In genomic region chr1:209652121-209652742, GRCh38 we compare ENCODE assay signal across 9 cellular contexts. TPM values are rescaled to one million over a fixed set of nuclear protein-coding genes. Genes with fewer than 3 reads are reported as not detected.
DNase-seq lines count a peak whose midpoint lies in the region; ATAC-seq, FAIRE-seq and TF ChIP-seq lines count a peak whose summit lies in the region.
"Had no signal": no experiment of that assay in that cellular context is flagged by ENCODE, and none has a peak within 500 bp of the region (broad histone marks: within the 10 kb centered on the region; RNA-seq: fewer than 3 reads in every experiment).

Gene LAMB3, minus strand, starts transcription at chr1:209652425. Its CDS starts 1,481 bp downstream, at chr1:209650944.

- intact Hi-C loops in HCT116 (cut with micrococcal nuclease) = loop anchor here (2.0 kb wide), 1 partner anchor 39 kb away; no protein-coding TSS in a partner anchor

- RAD21 ChIA-PET in HCT116 (lab: Charles Lee; ENCODE audit: low non-redundant PET in 1 of 2, low total read pairs in 2 of 2, uncharacterized antibody in 2 of 2, unreplicated experiment in 2 of 2) = no interaction called here

- H3K9ac ChIP-seq in HCT116 (ENCODE audit: low read length) = peak within 1 kb of the TSS; percentile 72
- H3K9ac ChIP-seq in mucosa of stomach (ENCODE audit: low read length) = peak within 1 kb of the TSS; percentile 96

- no peak for TF ChIP-seq RAD21 in HCT116 (IDR thresholded peaks at IDR 0.05; ENCODE audit: low read depth)

- DNase-seq in HCT116 (ENCODE audit: low read depth, low spot score) = peak; percentile 65
- DNase-seq in bronchial epithelial cell (ENCODE audit: low read depth) = peak; percentile 93
- DNase-seq in omental fat pad (ENCODE audit: low spot score) = no peak
- DNase-seq in NCI-H2029 treated with DMSO at 0.1 percent for 48 hours (lab: John Stamatoyannopoulos, UW) = no peak
- DNase-seq: NCI-H187 treated with DMSO at 0.1 percent for 48 hours had no signal

- H3K27me3 ChIP-seq in HCT116 (ENCODE audit: insufficient read depth, low read length) (no peaks in the 10 kb centered on the region), bronchial epithelial cell (ENCODE audit: control insufficient read depth, insufficient read depth, low read length) (no peaks in the 10 kb centered on the region), mucosa of stomach (ENCODE audit: control insufficient read depth, insufficient read depth, low read length) (no peaks in the 10 kb centered on the region)

- peak within 1 kb of the TSS; percentile 46 to 57 for H3K4me3 ChIP-seq in HCT116 (replicated peaks in 1 of 2; ENCODE audit: low read depth in 1 of 2, low read length in 2 of 2)
- H3K4me3 ChIP-seq in bronchial epithelial cell (ENCODE audit: low read depth, low read length) = peak within 1 kb of the TSS; percentile 53
- peak within 1 kb of the TSS; percentile 62 for H3K4me3 ChIP-seq in mucosa of stomach (ENCODE audit: low read length)

- H3K27ac ChIP-seq in 22Rv1 (peak within 1 kb of the TSS; percentile 85), HCT116 (ENCODE audit: low read depth, low read length) (peak within 1 kb of the TSS; percentile 74)

- peaks cover 67 to 95% of the 10 kb centered on the region in 2 experiments for H3K4me1 ChIP-seq in HCT116 (ENCODE audit: control insufficient read depth in 1 of 2, insufficient read depth in 2 of 2, low read length in 2 of 2)
- H3K4me1 ChIP-seq in mucosa of stomach (ENCODE audit: control insufficient read depth, insufficient read depth, low read length) = peaks cover 84% of the 10 kb centered on the region

- H3K9me3 ChIP-seq in HCT116 (ENCODE audit: control insufficient read depth in 1 of 2, insufficient read depth in 1 of 2, low read depth in 1 of 2, low read length in 2 of 2) (no peaks in the 10 kb centered on the region), mucosa of stomach (ENCODE audit: control insufficient read depth, low read length) (no peaks in the 10 kb centered on the region)

- no peak for TF ChIP-seq POLR2A in HCT116 (IDR thresholded peaks at IDR 0.05; ENCODE audit: borderline replicate concordance, extremely low read depth, insufficient read depth, insufficient read length)

- H3K4me2 ChIP-seq in HCT116 (ENCODE audit: low read length) = peak within 1 kb of the TSS; percentile 88

- no peaks in the 10 kb centered on the region for H4K20me1 ChIP-seq in HCT116 (ENCODE audit: insufficient read depth)

- H3K36me3 ChIP-seq in HCT116 (ENCODE audit: control insufficient read depth in 1 of 2, insufficient read depth in 2 of 2, low read length in 2 of 2) (no peaks in the 10 kb centered on the region), bronchial epithelial cell (ENCODE audit: control insufficient read depth, insufficient read depth, low read length) (peaks cover 11% of the 10 kb centered on the region), mucosa of stomach (ENCODE audit: control insufficient read depth, insufficient read depth, low read length) (no peaks in the 10 kb centered on the region)

- TF ChIP-seq CTCF in 22Rv1 (IDR thresholded peaks at IDR 0.05) (no peak), HCT116 (IDR thresholded peaks at IDR 0.05 in 2 of 3, conservative IDR thresholded peaks at IDR 0.05 in 1 of 3; ENCODE audit: borderline replicate concordance in 1 of 3, insufficient read depth in 1 of 3, low read depth in 2 of 3, low read length in 2 of 3) (no peak), bronchial epithelial cell (IDR thresholded peaks at IDR 0.05; ENCODE audit: insufficient read depth, low read length, severe bottlenecking) (no peak), omental fat pad (IDR thresholded peaks at IDR 0.05) (no peak)

- FAIRE-seq in bronchial epithelial cell (lab: Jason Lieb, UNC) = peak; percentile 79

- H3K9me2 ChIP-seq in HCT116 (ENCODE audit: insufficient read depth) = no peaks in the 10 kb centered on the region

- 0 out of 2 replicates have a peak, but pooled peaks cover 6% of the 10 kb centered on the region for H3K79me2 ChIP-seq in HCT116 (ENCODE audit: insufficient read depth, low read length)

- BruUV-seq in HCT116 (replicated peaks; lab: Mats Ljungman, UMichigan) = TSS peak; percentile 45

- POLR2A ChIA-PET in HCT116 (lab: Charles Lee) = interaction anchor here (1.4 kb wide), 1 partner anchor 23 kb away, joined by 3 read pairs; the partner anchor contains the start of gene G0S2

- CTCF ChIA-PET in HCT116 (lab: Charles Lee) = interaction anchor here (1.2 to 2.4 kb wide), 2 partner anchors 13 to 96 kb away, joined by 3 to 7 read pairs; no protein-coding TSS in a partner anchor

- H2AFZ ChIP-seq in HCT116 (ENCODE audit: low read depth, low read length, poor library complexity, severe bottlenecking) = no peak within 1 kb of the TSS

- ATAC-seq in HCT116 (peak; percentile 44), GM18868 (IDR thresholded peaks at IDR 0.05; ENCODE audit: unreplicated experiment) (no peak), GM18870 (IDR thresholded peaks at IDR 0.05; ENCODE audit: unreplicated experiment) (no peak), omental fat pad (ENCODE audit: low FRiP score) (no peak)

TF ChIP-seq in HCT116, 20 proteins besides CTCF, POLR2A, EP300 and RAD21:
- TF ChIP-seq ELF1 (IDR thresholded peaks at IDR 0.05; ENCODE audit: borderline replicate concordance, low read depth) = no peak
- peak; percentile 55 for TF ChIP-seq POLR2AphosphoS5 (IDR thresholded peaks at IDR 0.05; ENCODE audit: low read depth, low read length)
- TF ChIP-seq EZH2phosphoT487 (IDR thresholded peaks at IDR 0.05; ENCODE audit: borderline replicate concordance) = no peak
- TF ChIP-seq ZFX (IDR thresholded peaks at IDR 0.05) = no peak
- TF ChIP-seq CEBPB (IDR thresholded peaks at IDR 0.05; ENCODE audit: low read depth) = no peak

RNA-seq across cellular contexts. Expression of gene LAMB3, which starts in this region (rescaled TPM):
- total RNA-seq in HCT116 (2021; ENCODE audit: unreplicated experiment) (70.2 TPM), bronchial epithelial cell (1,162 and 3,106 TPM in 2 replicates), omental fat pad (10 to 100 TPM in 1 of 4 donors, 1 to 10 TPM in 3; 2.5 to 69.9 (median 6.3) TPM)
- polyA plus RNA-seq in HCT116 (2012) = 98.9 and 197 TPM in 2 replicates

Comparison
In these comparisons a context has a peak if more than half of its experiments do, and no peak if none do; other contexts are left out.
1. RNA of gene LAMB3 (total RNA-seq): 1,162 to 3,106 TPM in bronchial epithelial cell; 70.2 TPM in HCT116 (single experiment) and 2.5 to 69.9 TPM in omental fat pad; every median in the first group is over 10 times any median in the second.
2. DNase-seq: peak in HCT116 (single experiment) and bronchial epithelial cell (single experiment); none in omental fat pad (single experiment) and NCI-H2029 treated with DMSO at 0.1 percent for 48 hours (single experiment).
3. Peak in every context shown above with its lines, with median percentiles within 50 percentile points of each other: H3K4me3 ChIP-seq.